Comparison of ENCODE assay signal across 16 cellular contexts in the genomic region with DNA sequence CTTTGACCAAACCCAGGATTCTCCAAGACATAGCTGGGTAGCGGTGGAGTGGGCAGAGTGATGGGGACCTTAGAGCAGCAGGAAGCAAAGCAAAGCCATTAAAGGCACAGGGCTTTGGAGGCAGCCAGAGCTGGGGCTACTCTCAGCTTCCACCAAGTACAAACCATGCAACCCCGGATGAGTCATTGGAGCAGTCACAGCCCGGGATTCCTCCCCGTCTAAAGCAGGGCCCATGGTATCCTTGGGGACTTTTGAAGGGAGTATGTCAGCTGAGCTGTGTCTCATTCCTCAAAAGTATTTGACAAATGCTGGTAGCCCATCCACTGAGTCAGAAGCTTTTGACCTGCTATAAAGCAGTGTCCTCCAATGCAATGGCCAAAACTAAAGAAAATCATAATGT. TPM values are rescaled to one million over a fixed set of nuclear protein-coding genes. Genes with fewer than 3 reads are reported as not detected.
A peak's percentile ranks its signal among the peaks of the same experiment; 100 is the strongest.
DNase-seq lines count a peak whose midpoint lies in the region; ATAC-seq and TF ChIP-seq lines count a peak whose summit lies in the region.
"Had no signal": no experiment of that assay in that cellular context is flagged by ENCODE, and none has a peak within 500 bp of the region (broad histone marks: within the 10 kb centered on the region; RNA-seq: fewer than 3 reads in every experiment).

No MANE protein-coding gene starts in this region.

- H3K27me3 ChIP-seq in CD4-positive, alpha-beta T cell (ENCODE audit: control insufficient read depth, insufficient read depth, low read length), result no peaks in the 10 kb centered on the region
- H3K27me3 ChIP-seq: suprapubic skin had no signal

- no peak overlapping the region for H3K27ac ChIP-seq in CD4-positive, alpha-beta T cell (ENCODE audit: low read depth, low read length)
- H3K27ac ChIP-seq in coronary artery, result no peak overlapping the region
- H3K27ac ChIP-seq: suprapubic skin had no signal

- no peaks in the 10 kb centered on the region for H3K9me3 Mint-ChIP-seq in activated naive CD8-positive, alpha-beta T cell treated with anti-CD3 and anti-CD28 coated beads, Interleukin-2, amount 50 U/mL, for 24 hours
- no peaks in the 10 kb centered on the region for H3K9me3 Mint-ChIP-seq in CD4-positive, alpha-beta T cell
- H3K9me3 Mint-ChIP-seq: activated CD4-positive, alpha-beta memory T cell treated with anti-CD3 and anti-CD28 coated beads, Interleukin-2, amount 10 ng/mL, durations not matched to agents 7 days and 5 days; dendritic cell treated with granulocyte-macrophage colony-stimulating factor and Interleukin-4, amounts not matched to agents 40 ng/mL and 50 ng/mL, for 4 days had no signal

- no peaks in the 10 kb centered on the region for H3K9me3 ChIP-seq in CD4-positive, alpha-beta T cell (ENCODE audit: control insufficient read depth, low read length)
- H3K9me3 ChIP-seq: suprapubic skin had no signal

- POLR2A ChIA-PET in CD4-positive, alpha-beta T cell (lab: Charles Lee), result no interaction called here

- DNase-seq in A172 (ENCODE audit: low spot score), result peak; percentile 66
- peak; percentile 57 for DNase-seq in HS-27A (ENCODE audit: low read depth)
- DNase-seq in astrocyte of the spinal cord (ENCODE audit: low read depth, low spot score), result peak; percentile 57
- DNase-seq in kidney glomerular epithelial cell (lab: John Stamatoyannopoulos, UW), result peak; percentile 29
- no peak for DNase-seq in activated naive CD8-positive, alpha-beta T cell treated with anti-CD3 and anti-CD28 coated beads, Interleukin-2, amount 50 U/mL, for 24 hours
- no peak for DNase-seq in NCI-H345 (lab: John Stamatoyannopoulos, UW)
- no peak for DNase-seq in CD4-positive, alpha-beta T cell
- DNase-seq in coronary artery (ENCODE audit: low spot score), result no peak
- DNase-seq: activated CD4-positive, alpha-beta memory T cell treated with anti-CD3 and anti-CD28 coated beads, Interleukin-2, amount 10 ng/mL, durations not matched to agents 7 days and 5 days; activated naive CD4-positive, alpha-beta T cell; AML-193; head of caudate nucleus; NCI-H1417; SW 1271 had no signal

- intact Hi-C loops in CD4-positive, alpha-beta T cell (cut with DNase I, micrococcal nuclease), result no loop called here

- CTCF ChIA-PET in CD4-positive, alpha-beta T cell (lab: Charles Lee), result no interaction called here

- H3K4me3 ChIP-seq in astrocyte of the spinal cord (ENCODE audit: low read depth, low read length), result no peak overlapping the region
- H3K4me3 ChIP-seq in coronary artery, result no peak overlapping the region
- H3K4me3 ChIP-seq: suprapubic skin had no signal

- in situ Hi-C loops in astrocyte of the spinal cord (cut with HindIII; ENCODE audit: low sequenced_read_pairs), result no loop called here

- H3K36me3 Mint-ChIP-seq in activated naive CD8-positive, alpha-beta T cell treated with anti-CD3 and anti-CD28 coated beads, Interleukin-2, amount 50 U/mL, for 24 hours (ENCODE audit: low read depth), result peaks cover 3% of the 10 kb centered on the region
- H3K36me3 Mint-ChIP-seq in CD4-positive, alpha-beta T cell (ENCODE audit: low read depth), result no peaks in the 10 kb centered on the region

- H3K4me3 Mint-ChIP-seq in activated naive CD8-positive, alpha-beta T cell treated with anti-CD3 and anti-CD28 coated beads, Interleukin-2, amount 50 U/mL, for 24 hours, result no peak overlapping the region
- no peak overlapping the region for H3K4me3 Mint-ChIP-seq in CD4-positive, alpha-beta T cell
- H3K4me3 Mint-ChIP-seq: activated CD4-positive, alpha-beta memory T cell treated with anti-CD3 and anti-CD28 coated beads, Interleukin-2, amount 10 ng/mL, durations not matched to agents 7 days and 5 days; dendritic cell treated with granulocyte-macrophage colony-stimulating factor and Interleukin-4, amounts not matched to agents 40 ng/mL and 50 ng/mL, for 4 days had no signal

- ATAC-seq in activated naive CD8-positive, alpha-beta T cell treated with anti-CD3 and anti-CD28 coated beads, Interleukin-2, amount 50 U/mL, for 24 hours, result no peak
- no peak for ATAC-seq in CD4-positive, alpha-beta T cell (ENCODE audit: poor library complexity)

- H3K27ac Mint-ChIP-seq in activated naive CD8-positive, alpha-beta T cell treated with anti-CD3 and anti-CD28 coated beads, Interleukin-2, amount 50 U/mL, for 24 hours, result no peak overlapping the region
- no peak overlapping the region for H3K27ac Mint-ChIP-seq in CD4-positive, alpha-beta T cell
- H3K27ac Mint-ChIP-seq: activated CD4-positive, alpha-beta memory T cell treated with anti-CD3 and anti-CD28 coated beads, Interleukin-2, amount 10 ng/mL, durations not matched to agents 7 days and 5 days; dendritic cell treated with granulocyte-macrophage colony-stimulating factor and Interleukin-4, amounts not matched to agents 40 ng/mL and 50 ng/mL, for 4 days had no signal

- no peaks in the 10 kb centered on the region for H3K27me3 Mint-ChIP-seq in activated naive CD8-positive, alpha-beta T cell treated with anti-CD3 and anti-CD28 coated beads, Interleukin-2, amount 50 U/mL, for 24 hours
- H3K27me3 Mint-ChIP-seq in CD4-positive, alpha-beta T cell, result no peaks in the 10 kb centered on the region
- H3K27me3 Mint-ChIP-seq: activated CD4-positive, alpha-beta memory T cell treated with anti-CD3 and anti-CD28 coated beads, Interleukin-2, amount 10 ng/mL, durations not matched to agents 7 days and 5 days; dendritic cell treated with granulocyte-macrophage colony-stimulating factor and Interleukin-4, amounts not matched to agents 40 ng/mL and 50 ng/mL, for 4 days had no signal

- TF ChIP-seq CTCF in astrocyte of the spinal cord (IDR thresholded peaks at IDR 0.05; ENCODE audit: low read depth, low read length) (no peak), coronary artery (IDR thresholded peaks at IDR 0.05) (no peak)
- TF ChIP-seq CTCF in CD4-positive, alpha-beta T cell (IDR thresholded peaks at IDR 0.05), result no peak

- no peaks in the 10 kb centered on the region for H3K4me1 Mint-ChIP-seq in activated naive CD8-positive, alpha-beta T cell treated with anti-CD3 and anti-CD28 coated beads, Interleukin-2, amount 50 U/mL, for 24 hours
- no peaks in the 10 kb centered on the region for H3K4me1 Mint-ChIP-seq in CD4-positive, alpha-beta T cell (ENCODE audit: low read depth)
- H3K4me1 Mint-ChIP-seq: activated CD4-positive, alpha-beta memory T cell treated with anti-CD3 and anti-CD28 coated beads, Interleukin-2, amount 10 ng/mL, durations not matched to agents 7 days and 5 days had no signal

RNA-seq across cellular contexts. Expression of a gene that starts 9.7 kb away (rescaled TPM):
- 5.9 and 10.1 TPM in 2 replicates for total RNA-seq in A172 (2014; rRNA removed; shearing (Covaris generic))
- total RNA-seq in CD4-positive, alpha-beta T cell, result 1 to 10 TPM; 1.7 to 2.2 TPM

RNA-seq across cellular contexts. Expression of a gene that starts 19.7 kb away (rescaled TPM):
- total RNA-seq in A172 (2014; rRNA removed; shearing (Covaris generic)), result 8.8 and 11.1 TPM in 2 replicates
- total RNA-seq in CD4-positive, alpha-beta T cell, result 10 to 100 TPM; 14.1 to 14.3 TPM

RNA-seq across cellular contexts. Expression of a gene that starts 19.8 kb away (rescaled TPM):
- total RNA-seq in A172 (2014; rRNA removed; shearing (Covaris generic)), result 142 and 162 TPM in 2 replicates
- total RNA-seq in CD4-positive, alpha-beta T cell, result 100 to 1,000 TPM; 678 to 711 TPM

RNA-seq across cellular contexts. Expression of a gene that starts 28.6 kb away (rescaled TPM):
- total RNA-seq in A172 (2014; rRNA removed; shearing (Covaris generic)), result 86.1 and 89.0 TPM in 2 replicates
- 10 to 100 TPM; 21.5 to 22.2 TPM for total RNA-seq in CD4-positive, alpha-beta T cell

Comparison
In these comparisons a context has a peak if more than half of its experiments do, and no peak if none do; other contexts are left out.
1. DNase-seq: peak in A172 (single experiment), HS-27A (single experiment), astrocyte of the spinal cord (single experiment) and kidney glomerular epithelial cell (single experiment); none in activated naive CD8-positive, alpha-beta T cell treated with anti-CD3 and anti-CD28 coated beads, Interleukin-2, amount 50 U/mL, for 24 hours (single experiment), NCI-H345 (single experiment), CD4-positive, alpha-beta T cell (0 of 10) and coronary artery (single experiment).